Comparison of ENCODE assay signal across 30 cellular contexts in genomic region chr16:48125888-48126287, GRCh38. TPM values are rescaled to one million over a fixed set of nuclear protein-coding genes. Genes with fewer than 3 reads are reported as not detected.
DNase-seq lines count a peak whose midpoint lies in the region; ATAC-seq and TF ChIP-seq lines count a peak whose summit lies in the region.
"Had no signal": no experiment of that assay in that cellular context is flagged by ENCODE, and none has a peak within 500 bp of the region (broad histone marks: within the 10 kb centered on the region; RNA-seq: fewer than 3 reads in every experiment).

No MANE protein-coding gene starts in this region.

- H2BK120ac ChIP-seq in trophoblast cell (ENCODE audit: insufficient read depth, low read length, poor library complexity): no peak overlapping the region

- H4K91ac ChIP-seq in trophoblast cell (ENCODE audit: low read depth, low read length): no peak overlapping the region

- no peak overlapping the region for H4K8ac ChIP-seq in trophoblast cell (ENCODE audit: low read depth, low read length)

- BruUV-seq in Panc1 (replicated peaks; lab: Mats Ljungman, UMichigan): no TSS peak

- no peak overlapping the region for H3K23ac ChIP-seq in trophoblast cell (ENCODE audit: low read length)

- no peak overlapping the region for H3K18ac ChIP-seq in trophoblast cell (ENCODE audit: low read length)

- H3K36me3 ChIP-seq in heart left ventricle (no peaks in the 10 kb centered on the region), right atrium auricular region (no peaks in the 10 kb centered on the region), Panc1 (ENCODE audit: control insufficient read depth, insufficient read depth, low read length) (no peaks in the 10 kb centered on the region), upper lobe of right lung (no peaks in the 10 kb centered on the region), trophoblast cell (ENCODE audit: control insufficient read depth in 1 of 2, insufficient read depth in 2 of 2, low read length in 2 of 2) (no peaks in the 10 kb centered on the region)
- H3K36me3 ChIP-seq: lower lobe of right lung, tibial nerve had no signal

- POLR2A ChIA-PET in Panc1 (lab: Charles Lee): no interaction called here

- no peak overlapping the region for H3K14ac ChIP-seq in trophoblast cell (ENCODE audit: low read length)

- no peaks in the 10 kb centered on the region for H3K9me3 ChIP-seq in heart left ventricle
- no peaks in the 10 kb centered on the region for H3K9me3 ChIP-seq in right atrium auricular region
- no peaks in the 10 kb centered on the region for H3K9me3 ChIP-seq in Panc1 (ENCODE audit: control insufficient read depth, insufficient read depth, low read depth, low read length)
- H3K9me3 ChIP-seq in upper lobe of right lung: no peaks in the 10 kb centered on the region
- H3K9me3 ChIP-seq in trophoblast cell (ENCODE audit: insufficient read depth, low read depth, low read length): peaks cover 2% of the 10 kb centered on the region
- H3K9me3 ChIP-seq: body of pancreas, lower lobe of right lung, tibial nerve had no signal

- TF ChIP-seq CTCF in heart left ventricle (IDR thresholded peaks at IDR 0.05) (no peak), right atrium auricular region (IDR thresholded peaks at IDR 0.05) (no peak), Panc1 (IDR thresholded peaks at IDR 0.05) (no peak), upper lobe of right lung (IDR thresholded peaks at IDR 0.05) (no peak)

- no peak overlapping the region for H3K4me2 ChIP-seq in trophoblast cell (ENCODE audit: low read length)

- H2AK5ac ChIP-seq in trophoblast cell (ENCODE audit: low read length): no peak overlapping the region

- H3K4me3 ChIP-seq in heart left ventricle: no peak overlapping the region
- no peak overlapping the region for H3K4me3 ChIP-seq in right atrium auricular region
- H3K4me3 ChIP-seq in Panc1 (ENCODE audit: low read depth in 2 of 2, low read length in 2 of 2): no peak overlapping the region
- no peak overlapping the region for H3K4me3 ChIP-seq in upper lobe of right lung
- H3K4me3 ChIP-seq in trophoblast cell (ENCODE audit: low read depth, low read length): no peak overlapping the region
- H3K4me3 ChIP-seq: body of pancreas, lower lobe of right lung, tibial nerve had no signal

- no peak for TF ChIP-seq POLR2A in heart left ventricle (IDR thresholded peaks at IDR 0.05)

- ATAC-seq in heart left ventricle (peak in 3 of 4 donors; percentile 33 to 83 (median 57)), Panc1 (no peak), upper lobe of right lung (no peak)
- ATAC-seq: activated CD8-positive, alpha-beta T cell treated with anti-CD3 and anti-CD28 coated beads for 36 hours; body of pancreas; lower lobe of right lung had no signal

- DNase-seq in heart left ventricle: peak in 2 of 5 donors; percentile 30 to 41
- no peak for DNase-seq in right atrium auricular region (ENCODE audit: low spot score)
- DNase-seq in Panc1 (ENCODE audit: low read depth, low spot score): no peak
- peak; percentile 31 for DNase-seq in kidney tubule cell (ENCODE audit: low spot score)
- DNase-seq in upper lobe of right lung: no peak
- DNase-seq in trophoblast cell: no peak
- no peak for DNase-seq in NCI-H526 treated with DMSO at 0.1 percent for 48 hours (lab: John Stamatoyannopoulos, UW)
- no peak for DNase-seq in effector CD4-positive, alpha-beta T cell
- DNase-seq: activated CD4-positive, CD25-positive, alpha-beta regulatory T cell treated with anti-CD3 and anti-CD28 coated beads, Interleukin-2, amount 50 U/mL, for 72 hours; activated CD8-positive, alpha-beta T cell treated with anti-CD3 and anti-CD28 coated beads for 36 hours; activated effector memory CD4-positive, alpha-beta T cell treated with Interleukin-2 at 50 U/mL for 16 hours; activated T-cell treated with anti-CD3 and anti-CD28 coated beads for 4 hours; effector memory CD4-positive, alpha-beta T cell; erythroblast; H7; hypothalamus; Kasumi-1; lower lobe of right lung; MV-4-11; NCI-H146; NCI-H2171 treated with DMSO at 0.1 percent for 48 hours; NCI-H82; SHP77 treated with DMSO at 0.1 percent for 48 hours; stimulated activated CD8-positive, alpha-beta memory T cell treated with anti-CD3 and anti-CD28 coated beads, Interleukin-4, amount 100 ng/mL, for 48 hours; T-helper 1 cell had no signal

- no peaks in the 10 kb centered on the region for H3K27me3 ChIP-seq in heart left ventricle
- H3K27me3 ChIP-seq in right atrium auricular region: no peaks in the 10 kb centered on the region
- H3K27me3 ChIP-seq in Panc1 (ENCODE audit: control insufficient read depth, insufficient read depth, low read length): no peaks in the 10 kb centered on the region
- H3K27me3 ChIP-seq in upper lobe of right lung: no peaks in the 10 kb centered on the region
- H3K27me3 ChIP-seq in trophoblast cell (ENCODE audit: insufficient read depth, low read length): no peaks in the 10 kb centered on the region
- H3K27me3 ChIP-seq: body of pancreas, tibial nerve had no signal

- intact Hi-C loops in heart left ventricle (cut with DNase I) (loop anchor here in 1 of 10 donors (1.0 kb wide), 1 partner anchor 11 kb away; no protein-coding TSS in a partner anchor), Panc1 (cut with micrococcal nuclease; ENCODE audit: unreplicated experiment) (no loop called here), upper lobe of right lung (cut with DNase I) (no loop called here)

- no peaks in the 10 kb centered on the region for H3K79me2 ChIP-seq in trophoblast cell (ENCODE audit: control insufficient read depth, insufficient read depth, low read length, poor library complexity)

- H3K4ac ChIP-seq in trophoblast cell (ENCODE audit: low read depth, low read length): no peak overlapping the region

- no peak overlapping the region for H3K9ac ChIP-seq in trophoblast cell (ENCODE audit: low read length)

- no peak overlapping the region for H2BK5ac ChIP-seq in trophoblast cell (ENCODE audit: low read depth, low read length, poor library complexity)

- H4K12ac ChIP-seq in trophoblast cell (ENCODE audit: low read depth, low read length): no peak overlapping the region

- no peaks in the 10 kb centered on the region for H3K79me1 ChIP-seq in trophoblast cell (ENCODE audit: low read length)

- H3K4me1 ChIP-seq in heart left ventricle (peaks cover 0 to 39% (median 19%) of the 10 kb centered on the region in 12 donors), right atrium auricular region (peaks cover 0 to 20% of the 10 kb centered on the region in 2 donors), Panc1 (ENCODE audit: control insufficient read depth, insufficient read depth, low read length) (peaks cover 23% of the 10 kb centered on the region), upper lobe of right lung (peaks cover 5% of the 10 kb centered on the region), trophoblast cell (ENCODE audit: control insufficient read depth in 1 of 2, insufficient read depth in 2 of 2, low read length in 2 of 2) (no peaks in the 10 kb centered on the region)
- H3K4me1 ChIP-seq: tibial nerve had no signal

- no peak overlapping the region for H2AFZ ChIP-seq in trophoblast cell (ENCODE audit: insufficient read depth, low read length, poor library complexity)

- in situ Hi-C loops in Panc1 (cut with HindIII; ENCODE audit: low pct_unique_long_range_greater_than_20kb, low sequenced_read_pairs): no loop called here

- 63 to 73% (median 69%) methylated on average over 5 of the region's 5 CpGs for WGBS in heart left ventricle, 4 donors
- no CpG with 5 or more reads among the region's 5 CpGs for WGBS in trophoblast cell (ENCODE audit: extremely low coverage, insufficient coverage, insufficient read length)

- H3K27ac ChIP-seq in heart left ventricle (peak overlapping the region in 9 of 12 donors; percentile 8 to 71 (median 52)), right atrium auricular region (peak overlapping the region in 1 of 2 donors; percentile 28), Panc1 (ENCODE audit: low read length) (peak overlapping the region; percentile 81), upper lobe of right lung (peak overlapping the region; percentile 38), trophoblast cell (ENCODE audit: low read depth, low read length) (no peak overlapping the region)
- H3K27ac ChIP-seq: tibial nerve had no signal

- CTCF ChIA-PET in Panc1 (lab: Charles Lee): no interaction called here

- H2BK12ac ChIP-seq in trophoblast cell (ENCODE audit: low read length): no peak overlapping the region

RNA-seq across cellular contexts. Expression of gene ABCC12, which starts 29.9 kb away (rescaled TPM):
- under 1 TPM in 3 of 9 donors, not detected in 6; 0.09 to 0.27 (median 0.12) TPM for total RNA-seq in heart left ventricle
- polyA plus RNA-seq in heart left ventricle: under 1 TPM in 1 of 2 donors, not detected in 1; 0.08 TPM
- not detected for total RNA-seq in right atrium auricular region
- total RNA-seq in Panc1 (2021; ENCODE audit: unreplicated experiment): not detected
- polyA plus RNA-seq in Panc1 (2012; ENCODE audit: insufficient read length): not detected
- total RNA-seq in upper lobe of right lung: not detected
- not detected in 2 replicates for polyA plus RNA-seq in trophoblast cell (2013)
- total RNA-seq: A673; activated CD8-positive, alpha-beta T cell treated with anti-CD3 and anti-CD28 coated beads for 36 hours; body of pancreas; fibroblast of villous mesenchyme; H7; lower lobe of right lung had no signal
- polyA plus RNA-seq: BJ had no signal

Comparison
In these comparisons a context has a peak if more than half of its experiments do, and no peak if none do; other contexts are left out.
1. ATAC-seq: peak in heart left ventricle (3 of 4); none in Panc1 (single experiment) and upper lobe of right lung (single experiment).